Comparison of ENCODE assay signal across 8 cellular contexts in genomic region chr6:27176523-27177391, GRCh38.
DNase-seq lines count a peak whose midpoint lies in the region; TF ChIP-seq lines count a peak whose summit lies in the region.
"Not testable (repeated sequence)": the region's sequence is repeated elsewhere in the genome, so short reads cannot be mapped to it uniquely, and the experiment has no call there.

No MANE protein-coding gene starts in this region.

- not testable (repeated sequence) for H3K36me3 Mint-ChIP-seq in activated CD4-positive, alpha-beta memory T cell treated with anti-CD3 and anti-CD28 coated beads for 36 hours

- intact Hi-C loops in activated CD4-positive, alpha-beta memory T cell treated with anti-CD3 and anti-CD28 coated beads for 36 hours (cut with micrococcal nuclease): loop anchor here (1.0 to 5.0 kb wide), 9 partner anchors 12 to 619 kb away; partner anchors contain the start of genes POM121L2 and ZNF391
- intact Hi-C loops in colonic mucosa (cut with DNase I): loop anchor here (10.0 kb wide), 1 partner anchor 338 kb away; no protein-coding TSS in a partner anchor

- peak overlapping the region; percentile 88 for H3K27ac Mint-ChIP-seq in activated CD4-positive, alpha-beta memory T cell treated with anti-CD3 and anti-CD28 coated beads for 36 hours

- H3K36me3 ChIP-seq in HUES48 (ENCODE audit: control insufficient read depth, insufficient read depth, low read length); NT2/D1 (ENCODE audit: insufficient read depth, insufficient read length, low read length); colonic mucosa; urinary bladder (ENCODE audit: insufficient read depth): not testable (repeated sequence)

- H3K9me3 ChIP-seq in HUES48 (ENCODE audit: control insufficient read depth, insufficient read depth, low read length); NT2/D1 (ENCODE audit: insufficient read depth, low read length); colonic mucosa: not testable (repeated sequence)

- POLR2A ChIA-PET in activated CD4-positive, alpha-beta memory T cell treated with anti-CD3 and anti-CD28 coated beads for 36 hours (lab: Charles Lee): interaction anchor here (0.7 to 1.9 kb wide), 3 partner anchors 30 to 943 kb away, joined by 3 to 10 read pairs (median 3); a partner anchor contains a TSS

- H3K4me3 ChIP-seq in HUES48 (ENCODE audit: low read depth, low read length) (peak overlapping the region; percentile 79), NT2/D1 (ENCODE audit: insufficient read length, low read depth) (peak overlapping the region; percentile 61), colonic mucosa (peak overlapping the region; percentile 68), urinary bladder (ENCODE audit: low read depth, low read length) (peak overlapping the region; percentile 57)

- H3K4me3 Mint-ChIP-seq in activated CD4-positive, alpha-beta memory T cell treated with anti-CD3 and anti-CD28 coated beads for 36 hours: peak overlapping the region; percentile 88

- WGBS in urinary bladder: 3% methylated on average over 38 of the region's 38 CpGs

- H3K4me1 Mint-ChIP-seq in activated CD4-positive, alpha-beta memory T cell treated with anti-CD3 and anti-CD28 coated beads for 36 hours (ENCODE audit: low read depth): not testable (repeated sequence)

- not testable (repeated sequence) for H3K27me3 ChIP-seq in HUES48 (ENCODE audit: control insufficient read depth, insufficient read depth, low read length); NT2/D1 (ENCODE audit: insufficient read depth, insufficient read length); colonic mucosa

- H3K9ac ChIP-seq in HUES48 (ENCODE audit: low read depth, low read length): peak overlapping the region; percentile 94
- not testable (repeated sequence) for H3K9ac ChIP-seq in NT2/D1 (ENCODE audit: insufficient read length, low read depth)
- H3K9ac ChIP-seq in colonic mucosa (ENCODE audit: low read depth in 2 of 2, low read length in 2 of 2): peak overlapping the region in 1 of 2 donors; percentile 43

- TF ChIP-seq CTCF in colonic mucosa (IDR thresholded peaks at IDR 0.05): not testable (repeated sequence)

- not testable (repeated sequence) for H3K27ac ChIP-seq in HUES48 (ENCODE audit: low read depth, low read length); urinary bladder (ENCODE audit: low read depth)
- peak overlapping the region; percentile 87 for H3K27ac ChIP-seq in colonic mucosa

- H3K4me1 ChIP-seq in HUES48 (ENCODE audit: control insufficient read depth, insufficient read depth, low read length); NT2/D1 (ENCODE audit: insufficient read depth, insufficient read length); colonic mucosa; urinary bladder (ENCODE audit: insufficient read depth): not testable (repeated sequence)

- H3K27me3 Mint-ChIP-seq in activated CD4-positive, alpha-beta memory T cell treated with anti-CD3 and anti-CD28 coated beads for 36 hours: not testable (repeated sequence)

- peak; percentile 19 for DNase-seq in GF-D8 (lab: John Stamatoyannopoulos, UW)
- not testable (repeated sequence) for DNase-seq in NT2/D1 (ENCODE audit: low read depth, low spot score)
- DNase-seq in activated CD4-positive, alpha-beta memory T cell treated with anti-CD3 and anti-CD28 coated beads for 36 hours: peak; percentile 72
- DNase-seq in colonic mucosa: peak; percentile 79
- peak; percentile 41 for DNase-seq in iPS-NIHi11 (ENCODE audit: low spot score)
- peak; percentile 28 for DNase-seq in renal cortical epithelial cell (ENCODE audit: low read depth)

- CTCF ChIA-PET in activated CD4-positive, alpha-beta memory T cell treated with anti-CD3 and anti-CD28 coated beads for 36 hours (lab: Charles Lee): interaction anchor here (0.6 to 3.3 kb wide), 17 partner anchors 11 to 863 kb away, joined by 3 to 22 read pairs (median 4); a partner anchor contains a TSS

- not testable (repeated sequence) for H3K9me3 Mint-ChIP-seq in activated CD4-positive, alpha-beta memory T cell treated with anti-CD3 and anti-CD28 coated beads for 36 hours
